Comparison of ENCODE assay signal across 8 cellular contexts in the genomic region with DNA sequence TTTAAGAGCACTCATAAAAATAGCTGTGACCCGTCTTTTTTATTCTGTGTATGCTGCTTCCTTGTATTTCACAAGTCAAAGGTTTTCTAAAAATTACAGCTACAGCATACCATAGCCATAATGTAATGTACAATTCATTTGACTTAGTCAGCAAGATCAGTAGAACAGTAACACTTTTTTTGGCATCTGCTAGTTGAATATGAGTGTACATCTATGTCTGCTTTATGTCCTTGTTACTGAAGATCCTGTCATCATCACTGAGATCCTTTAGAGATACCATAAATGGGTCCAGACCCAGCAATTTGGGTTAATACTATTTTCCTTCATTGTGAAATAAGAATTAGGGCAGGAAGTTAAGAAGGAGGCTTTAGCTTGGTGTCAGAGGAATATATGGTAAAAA. TPM values are rescaled to one million over a fixed set of nuclear protein-coding genes. Genes with fewer than 3 reads are reported as not detected.
DNase-seq lines count a peak whose midpoint lies in the region; ATAC-seq and TF ChIP-seq lines count a peak whose summit lies in the region.
"Had no signal": no experiment of that assay in that cellular context is flagged by ENCODE, and none has a peak within 500 bp of the region (broad histone marks: within the 10 kb centered on the region; RNA-seq: fewer than 3 reads in every experiment).

No MANE protein-coding gene starts in this region.

- no peak overlapping the region for H3K4me3 Mint-ChIP-seq in activated T-cell treated with anti-CD3 and anti-CD28 coated beads, Interleukin-2, amount 50 U/mL, for 4 hours
- H3K4me3 Mint-ChIP-seq: T-helper 17 cell had no signal

- H3K27me3 ChIP-seq in lung (ENCODE audit: control insufficient read depth, insufficient read depth) (no peaks in the 10 kb centered on the region), vagina (no peaks in the 10 kb centered on the region)

- WGBS in lung, 2 donors, result 51 to 81% methylated on average over 1 of the region's 1 CpG

- H3K9me3 ChIP-seq in lung (ENCODE audit: control insufficient read depth in 2 of 2, insufficient read depth in 1 of 2, low read length in 1 of 2) (peaks cover 0 to 2% of the 10 kb centered on the region in 2 donors), vagina (no peaks in the 10 kb centered on the region)

- H3K4me1 Mint-ChIP-seq in activated T-cell treated with anti-CD3 and anti-CD28 coated beads, Interleukin-2, amount 50 U/mL, for 4 hours (ENCODE audit: low read depth), result peaks cover 4% of the 10 kb centered on the region

- DNase-seq in LHCN-M2 (ENCODE audit: low read depth) (peak; percentile 80), coronary artery (ENCODE audit: low spot score) (no peak), lung (ENCODE audit: low spot score) (no peak), vagina (ENCODE audit: extremely low spot score in 2 of 2) (no peak), posterior cingulate gyrus (no peak)
- DNase-seq in activated T-cell treated with anti-CD3 and anti-CD28 coated beads, Interleukin-2, amount 50 U/mL, for 4 hours, result no peak
- DNase-seq: T-helper 17 cell had no signal

- TF ChIP-seq POLR2A in vagina (IDR thresholded peaks at IDR 0.05), result no peak

- H3K4me1 ChIP-seq in lung (ENCODE audit: control insufficient read depth in 2 of 2, insufficient read depth in 2 of 2, low read length in 2 of 2) (peaks cover 5 to 36% of the 10 kb centered on the region in 2 donors), vagina (peaks cover 27% of the 10 kb centered on the region)

- peaks cover 5 to 25% of the 10 kb centered on the region in 2 donors for H3K36me3 ChIP-seq in lung (ENCODE audit: control insufficient read depth in 2 of 2, insufficient read depth in 2 of 2, low read length in 2 of 2)
- H3K36me3 ChIP-seq in vagina, result peaks cover 0 to 5% of the 10 kb centered on the region in 2 donors

- H3K4me3 ChIP-seq in coronary artery (peak overlapping the region; percentile 23), lung (no peak overlapping the region), vagina (no peak overlapping the region)

- intact Hi-C loops in vagina (cut with DNase I) (no loop called here), posterior cingulate gyrus (cut with DNase I) (no loop called here)

- H3K9me3 Mint-ChIP-seq in activated T-cell treated with anti-CD3 and anti-CD28 coated beads, Interleukin-2, amount 50 U/mL, for 4 hours, result no peaks in the 10 kb centered on the region

- no peak for TF ChIP-seq CTCF in coronary artery (IDR thresholded peaks at IDR 0.05)
- TF ChIP-seq CTCF in lung (IDR thresholded peaks at IDR 0.05; ENCODE audit: control extremely low read depth, extremely low read depth), result no peak
- no peak for TF ChIP-seq CTCF in vagina (IDR thresholded peaks at IDR 0.05)

- H3K36me3 Mint-ChIP-seq in activated T-cell treated with anti-CD3 and anti-CD28 coated beads, Interleukin-2, amount 50 U/mL, for 4 hours (ENCODE audit: insufficient read depth), result peaks cover 25% of the 10 kb centered on the region

- H3K27me3 Mint-ChIP-seq in activated T-cell treated with anti-CD3 and anti-CD28 coated beads, Interleukin-2, amount 50 U/mL, for 4 hours (ENCODE audit: low read depth), result no peaks in the 10 kb centered on the region
- H3K27me3 Mint-ChIP-seq: T-helper 17 cell had no signal

- H3K27ac ChIP-seq in coronary artery (peak overlapping the region; percentile 78 to 98), lung (ENCODE audit: low read depth in 1 of 2, low read length in 1 of 2) (peak overlapping the region in 1 of 2 donors; percentile 60), vagina (peak overlapping the region; percentile 4)

- ATAC-seq in lung (ENCODE audit: insufficient read depth, low FRiP score), result peak; percentile 37
- ATAC-seq in activated T-cell treated with anti-CD3 and anti-CD28 coated beads, Interleukin-2, amount 50 U/mL, for 4 hours, result no peak
- ATAC-seq in GM19467 (IDR thresholded peaks at IDR 0.05; ENCODE audit: unreplicated experiment), result no peak
- ATAC-seq: T-helper 17 cell had no signal

RNA-seq across cellular contexts. Expression of gene CMSS1, which starts 42.2 kb away (rescaled TPM):
- 29.2 and 37.1 TPM in 2 replicates for total RNA-seq in LHCN-M2 (2014; rRNA removed)
- polyA plus RNA-seq in LHCN-M2 (2012), result 38.9 TPM
- total RNA-seq in lung, result 10 to 100 TPM; 12.3 to 28.9 TPM
- 10 to 100 TPM; 20.0 to 25.2 TPM for polyA plus RNA-seq in lung
- 21.4 TPM for total RNA-seq in vagina
- 100 to 1,000 TPM; 126 to 157 (median 136) TPM for total RNA-seq in activated T-cell treated with anti-CD3 and anti-CD28 coated beads, Interleukin-2, amount 50 U/mL, for 4 hours
